8 cellular contexts compared by ENCODE assay signal in genomic region chr5:70025106-70025844, GRCh38. TPM values are rescaled to one million over a fixed set of nuclear protein-coding genes. Genes with fewer than 3 reads are reported as not detected.
A peak's percentile ranks its signal among the peaks of the same experiment; 100 is the strongest.
DNase-seq lines count a peak whose midpoint lies in the region; ATAC-seq and TF ChIP-seq lines count a peak whose summit lies in the region.
"Not testable (repeated sequence)": the region's sequence is repeated elsewhere in the genome, so short reads cannot be mapped to it uniquely, and the experiment has no call there.

TSS of gene SERF1B (plus strand) at chr5:70025251. CDS start at chr5:70025452, 201 bp downstream.

- H3K4me1 ChIP-seq in OCI-LY7 (ENCODE audit: insufficient read depth, low read length, poor library complexity, severe bottlenecking); ascending aorta; thyroid gland: not testable (repeated sequence)

- DNase-seq in OCI-LY7 (ENCODE audit: low spot score); ascending aorta (ENCODE audit: low spot score in 2 of 2); Right ventricle myocardium inferior (ENCODE audit: missing footprints); naive thymus-derived CD8-positive, alpha-beta T cell; thyroid gland: not testable (repeated sequence)

- not testable (repeated sequence) for H3K79me2 ChIP-seq in OCI-LY7 (ENCODE audit: insufficient read depth, low read depth, low read length)

- ATAC-seq in GM18517 (IDR thresholded peaks at IDR 0.05; ENCODE audit: unreplicated experiment) (peak; percentile 82), GM21576 (IDR thresholded peaks at IDR 0.05; ENCODE audit: unreplicated experiment) (peak; percentile 84), HG03064 (IDR thresholded peaks at IDR 0.05; ENCODE audit: low read depth, unreplicated experiment) (peak; percentile 81), Right ventricle myocardium inferior (peak; percentile 97)
- peak; percentile 87 to 89 for ATAC-seq in naive thymus-derived CD8-positive, alpha-beta T cell

- H3K4me2 ChIP-seq in OCI-LY7 (ENCODE audit: low read length), result not testable (repeated sequence)

- H3K36me3 ChIP-seq in OCI-LY7 (ENCODE audit: insufficient read depth, low read length); ascending aorta; thyroid gland: not testable (repeated sequence)

- POLR2A ChIA-PET in OCI-LY7 (lab: Charles Lee); naive thymus-derived CD8-positive, alpha-beta T cell (lab: Charles Lee): not testable (repeated sequence)

- H4K20me1 ChIP-seq in OCI-LY7 (ENCODE audit: insufficient read depth, low read length), result not testable (repeated sequence)

- WGBS in thyroid gland, 2 donors, result no CpG with 5 or more reads among the region's 66 CpGs

- not testable (repeated sequence) for H2AFZ ChIP-seq in OCI-LY7 (ENCODE audit: low read length)

- not testable (repeated sequence) for H3K27me3 ChIP-seq in ascending aorta, thyroid gland

- not testable (repeated sequence) for TF ChIP-seq CTCF in OCI-LY7 (conservative IDR thresholded peaks at IDR 0.05; ENCODE audit: low read length); ascending aorta (IDR thresholded peaks at IDR 0.05); thyroid gland (IDR thresholded peaks at IDR 0.05)

- not testable (repeated sequence) for H3K27me3 Mint-ChIP-seq in naive thymus-derived CD8-positive, alpha-beta T cell

- H3K4me3 ChIP-seq in OCI-LY7 (ENCODE audit: low read depth, low read length, poor library complexity, severe bottlenecking); ascending aorta; thyroid gland (replicated peaks in 1 of 3): not testable (repeated sequence)

- TF ChIP-seq POLR2A in thyroid gland (IDR thresholded peaks at IDR 0.05), result not testable (repeated sequence)

- not testable (repeated sequence) for H3K27ac ChIP-seq in OCI-LY7 (ENCODE audit: low read depth, low read length, poor library complexity, severe bottlenecking); ascending aorta; thyroid gland

- BruUV-seq in OCI-LY7 (replicated peaks; lab: Mats Ljungman, UMichigan), result not testable (repeated sequence)

- H3K36me3 Mint-ChIP-seq in naive thymus-derived CD8-positive, alpha-beta T cell, result not testable (repeated sequence)

- H3K9me3 ChIP-seq in OCI-LY7 (ENCODE audit: low read length); ascending aorta; thyroid gland: not testable (repeated sequence)

- H3K4me3 Mint-ChIP-seq in naive thymus-derived CD8-positive, alpha-beta T cell, result not testable (repeated sequence)

- CTCF ChIA-PET in OCI-LY7 (lab: Charles Lee; ENCODE audit: unreplicated experiment), result not testable (repeated sequence)

- H3K9me3 Mint-ChIP-seq in naive thymus-derived CD8-positive, alpha-beta T cell, result not testable (repeated sequence)

- H3K27ac Mint-ChIP-seq in naive thymus-derived CD8-positive, alpha-beta T cell, result not testable (repeated sequence)

- intact Hi-C loops in OCI-LY7 (cut with micrococcal nuclease; ENCODE audit: unreplicated experiment); ascending aorta (cut with DNase I); Right ventricle myocardium inferior (cut with DNase I); thyroid gland (cut with DNase I): not testable (repeated sequence)

- not testable (repeated sequence) for H3K4me1 Mint-ChIP-seq in naive thymus-derived CD8-positive, alpha-beta T cell

- not testable (repeated sequence) for H3K9me2 ChIP-seq in OCI-LY7 (ENCODE audit: insufficient read depth, low read length)

RNA-seq across cellular contexts. Expression of gene SERF1B, which starts in this region (rescaled TPM):
- total RNA-seq in OCI-LY7 (2014; rRNA removed; shearing (Covaris generic)), result 34.8 and 52.2 TPM in 2 replicates
- total RNA-seq in OCI-LY7 (2022) (25.2 and 31.2 TPM in 2 replicates), ascending aorta (13.6 TPM), Right ventricle myocardium inferior (34.9 TPM), thyroid gland (10 to 100 TPM; 23.5 to 56.6 (median 36.5) TPM)
- total RNA-seq in naive thymus-derived CD8-positive, alpha-beta T cell, result 10 to 100 TPM; 16.3 to 22.9 TPM
- polyA plus RNA-seq in naive thymus-derived CD8-positive, alpha-beta T cell, result 10 to 100 TPM; 20.7 to 32.2 (median 30.0) TPM
